8 cellular contexts compared by ENCODE assay signal in genomic region chr21:26717146-26717739, GRCh38.
DNase-seq lines count a peak whose midpoint lies in the region; ATAC-seq, FAIRE-seq and TF ChIP-seq lines count a peak whose summit lies in the region.

No MANE protein-coding gene starts in this region.

- FAIRE-seq in H54 (lab: Jason Lieb, UNC), result no peak

- TF ChIP-seq POLR2A in H54 (IDR thresholded peaks at IDR 0.05; ENCODE audit: low read depth, low read length), result no peak

- H3K9me3 Mint-ChIP-seq in MCF 10A (ENCODE audit: unreplicated experiment) (no peaks in the 10 kb centered on the region), nephron progenitor cell (no peaks in the 10 kb centered on the region)

- H3K27ac Mint-ChIP-seq in MCF 10A (ENCODE audit: low read depth, unreplicated experiment), result no peak overlapping the region
- no peak overlapping the region for H3K27ac Mint-ChIP-seq in nephron progenitor cell

- BruUV-seq in MCF 10A (replicated peaks; lab: Mats Ljungman, UMichigan), result no TSS peak

- POLR2A ChIA-PET in MCF 10A (lab: Yijun Ruan, JAX), result interaction anchor here (0.6 to 2.6 kb wide), 5 partner anchors 25 to 836 kb away, joined by 3 to 6 read pairs (median 3); no protein-coding TSS in a partner anchor

- H3K4me1 Mint-ChIP-seq in MCF 10A (ENCODE audit: insufficient read depth, unreplicated experiment) (no peaks in the 10 kb centered on the region), nephron progenitor cell (no peaks in the 10 kb centered on the region)

- no peak overlapping the region for H3K4me3 Mint-ChIP-seq in MCF 10A (ENCODE audit: unreplicated experiment)
- no peak overlapping the region for H3K4me3 Mint-ChIP-seq in nephron progenitor cell

- H3K27me3 Mint-ChIP-seq in MCF 10A (ENCODE audit: insufficient read depth, unreplicated experiment), result no peaks in the 10 kb centered on the region
- H3K27me3 Mint-ChIP-seq in nephron progenitor cell (ENCODE audit: low read depth, poor library complexity), result peaks cover 6% of the 10 kb centered on the region

- intact Hi-C loops in MCF 10A (cut with micrococcal nuclease), result loop anchor here (1.0 to 5.0 kb wide), 6 partner anchors 538 to 1109 kb away; no protein-coding TSS in a partner anchor

- TF ChIP-seq CTCF in MCF 10A (IDR thresholded peaks at IDR 0.05; ENCODE audit: unreplicated experiment) (peak; percentile 72), nephron progenitor cell (IDR thresholded peaks at IDR 0.05) (peak; percentile 63)

- DNase-seq in EL (peak; percentile 20), NCI-H1694 (lab: John Stamatoyannopoulos, UW) (peak; percentile 77), MCF 10A (ENCODE audit: unreplicated experiment) (peak; percentile 34), nephron progenitor cell (no peak), H54 (ENCODE audit: insufficient read length, low spot score) (no peak), HuH-7 (ENCODE audit: low spot score) (no peak)

- H3K36me3 Mint-ChIP-seq in MCF 10A (ENCODE audit: insufficient read depth, unreplicated experiment) (no peaks in the 10 kb centered on the region), nephron progenitor cell (ENCODE audit: low read depth) (no peaks in the 10 kb centered on the region)

- CTCF ChIA-PET in MCF 10A (lab: Yijun Ruan, JAX), result interaction anchor here (0.5 to 4.2 kb wide), 33 partner anchors 10 to 1109 kb away, joined by 3 to 22 read pairs (median 4); partner anchors contain the start of gene APP

- ATAC-seq in GM19452 (IDR thresholded peaks at IDR 0.05; ENCODE audit: unreplicated experiment) (no peak), HG03280 (IDR thresholded peaks at IDR 0.05; ENCODE audit: unreplicated experiment) (no peak)

Comparison
In these comparisons a context has a peak if more than half of its experiments do, and no peak if none do; other contexts are left out.
1. DNase-seq: peak in EL (single experiment), NCI-H1694 (single experiment) and MCF 10A (single experiment); none in nephron progenitor cell (single experiment), H54 (single experiment) and HuH-7 (single experiment).